ENCODE assay signal across 1 cellular context in the genomic region with DNA sequence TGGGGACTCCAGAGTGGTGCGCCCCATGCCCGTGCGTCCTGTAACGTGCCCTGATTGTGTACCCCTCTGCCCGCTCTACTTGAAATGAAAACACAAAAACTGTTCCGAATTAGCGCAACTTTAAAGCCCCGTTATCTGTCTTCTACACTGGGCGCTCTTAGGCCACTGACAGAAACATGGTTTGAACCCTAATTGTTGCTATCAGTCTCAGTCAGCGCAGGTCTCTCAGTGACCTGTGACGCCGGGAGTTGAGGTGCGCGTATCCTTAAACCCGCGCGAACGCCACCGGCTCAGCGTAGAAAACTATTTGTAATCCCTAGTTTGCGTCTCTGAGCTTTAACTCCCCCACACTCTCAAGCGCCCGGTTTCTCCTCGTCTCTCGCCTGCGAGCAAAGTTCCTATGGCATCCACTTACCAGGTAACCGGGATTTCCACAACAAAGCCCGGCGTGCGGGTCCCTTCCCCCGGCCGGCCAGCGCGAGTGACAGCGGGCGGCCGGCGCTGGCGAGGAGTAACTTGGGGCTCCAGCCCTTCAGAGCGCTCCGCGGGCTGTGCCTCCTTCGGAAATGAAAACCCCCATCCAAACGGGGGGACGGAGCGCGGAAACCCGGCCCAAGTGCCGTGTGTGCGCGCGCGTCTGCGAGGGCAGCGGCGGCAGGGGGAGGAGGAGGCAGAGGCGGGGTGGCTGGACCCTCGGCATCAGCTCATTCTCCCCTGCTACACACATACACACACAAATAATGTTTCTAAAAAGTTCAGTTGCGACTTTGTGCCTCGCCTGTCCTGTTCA.
TF ChIP-seq lines count a peak whose summit lies in the region.

No MANE protein-coding gene starts in this region.

TF ChIP-seq in HEK293, 187 proteins besides CTCF, POLR2A, EP300 and RAD21 (continued from another document):
- TF ChIP-seq, protein P1, sequence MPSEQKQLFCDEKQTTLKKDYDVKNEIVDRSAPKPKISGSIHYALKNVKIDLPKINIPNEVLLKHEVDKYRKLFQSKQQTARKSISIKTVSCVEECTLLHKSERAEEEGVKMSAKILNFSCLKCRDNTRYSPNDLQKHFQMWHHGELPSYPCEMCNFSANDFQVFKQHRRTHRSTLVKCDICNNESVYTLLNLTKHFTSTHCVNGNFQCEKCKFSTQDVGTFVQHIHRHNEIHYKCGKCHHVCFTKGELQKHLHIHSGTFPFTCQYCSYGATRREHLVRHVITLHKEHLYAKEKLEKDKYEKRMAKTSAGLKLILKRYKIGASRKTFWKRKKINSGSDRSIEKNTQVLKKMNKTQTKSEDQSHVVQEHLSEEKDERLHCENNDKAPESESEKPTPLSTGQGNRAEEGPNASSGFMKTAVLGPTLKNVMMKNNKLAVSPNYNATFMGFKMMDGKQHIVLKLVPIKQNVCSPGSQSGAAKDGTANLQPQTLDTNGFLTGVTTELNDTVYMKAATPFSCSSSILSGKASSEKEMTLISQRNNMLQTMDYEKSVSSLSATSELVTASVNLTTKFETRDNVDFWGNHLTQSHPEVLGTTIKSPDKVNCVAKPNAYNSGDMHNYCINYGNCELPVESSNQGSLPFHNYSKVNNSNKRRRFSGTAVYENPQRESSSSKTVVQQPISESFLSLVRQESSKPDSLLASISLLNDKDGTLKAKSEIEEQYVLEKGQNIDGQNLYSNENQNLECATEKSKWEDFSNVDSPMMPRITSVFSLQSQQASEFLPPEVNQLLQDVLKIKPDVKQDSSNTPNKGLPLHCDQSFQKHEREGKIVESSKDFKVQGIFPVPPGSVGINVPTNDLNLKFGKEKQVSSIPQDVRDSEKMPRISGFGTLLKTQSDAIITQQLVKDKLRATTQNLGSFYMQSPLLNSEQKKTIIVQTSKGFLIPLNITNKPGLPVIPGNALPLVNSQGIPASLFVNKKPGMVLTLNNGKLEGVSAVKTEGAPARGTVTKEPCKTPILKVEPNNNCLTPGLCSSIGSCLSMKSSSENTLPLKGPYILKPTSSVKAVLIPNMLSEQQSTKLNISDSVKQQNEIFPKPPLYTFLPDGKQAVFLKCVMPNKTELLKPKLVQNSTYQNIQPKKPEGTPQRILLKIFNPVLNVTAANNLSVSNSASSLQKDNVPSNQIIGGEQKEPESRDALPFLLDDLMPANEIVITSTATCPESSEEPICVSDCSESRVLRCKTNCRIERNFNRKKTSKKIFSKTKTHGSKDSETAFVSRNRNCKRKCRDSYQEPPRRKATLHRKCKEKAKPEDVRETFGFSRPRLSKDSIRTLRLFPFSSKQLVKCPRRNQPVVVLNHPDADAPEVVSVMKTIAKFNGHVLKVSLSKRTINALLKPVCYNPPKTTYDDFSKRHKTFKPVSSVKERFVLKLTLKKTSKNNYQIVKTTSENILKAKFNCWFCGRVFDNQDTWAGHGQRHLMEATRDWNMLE (tag by site-specific recombination; conservative IDR thresholded peaks at IDR 0.05; ENCODE audit: low read depth) = no peak
- TF ChIP-seq ZNF335 (tag by site-specific recombination; conservative IDR thresholded peaks at IDR 0.05) (peak; percentile 58; the same call in 1 of the 2 replicates), KLF8 (tag by site-specific recombination; IDR thresholded peaks at IDR 0.05) (0 out of 2 replicates have a peak, but pooled peaks have one; percentile 11), ZFHX2 (tag by site-specific recombination; conservative IDR thresholded peaks at IDR 0.05) (0 out of 2 replicates have a peak, but pooled peaks have one; percentile 20), ZNF692 (tag by site-specific recombination; IDR thresholded peaks at IDR 0.05) (no peak), ZBTB21 (tag by site-specific recombination; IDR thresholded peaks at IDR 0.05) (no peak), KLF17 (tag by site-specific recombination; IDR thresholded peaks at IDR 0.05) (no peak), ZNF341 (tag by site-specific recombination; IDR thresholded peaks at IDR 0.05; ENCODE audit: low read depth) (peak; percentile 45), GLIS2 (tag by site-specific recombination; IDR thresholded peaks at IDR 0.05) (0 out of 2 replicates have a peak, but pooled peaks have one; percentile 10), ZBTB20 (tag by site-specific recombination; IDR thresholded peaks at IDR 0.05) (0 out of 2 replicates have a peak, but pooled peaks have one; percentile 4), BCL11A (tag by site-specific recombination; IDR thresholded peaks at IDR 0.05; ENCODE audit: low read depth) (no peak)
- TF ChIP-seq, protein P2, sequence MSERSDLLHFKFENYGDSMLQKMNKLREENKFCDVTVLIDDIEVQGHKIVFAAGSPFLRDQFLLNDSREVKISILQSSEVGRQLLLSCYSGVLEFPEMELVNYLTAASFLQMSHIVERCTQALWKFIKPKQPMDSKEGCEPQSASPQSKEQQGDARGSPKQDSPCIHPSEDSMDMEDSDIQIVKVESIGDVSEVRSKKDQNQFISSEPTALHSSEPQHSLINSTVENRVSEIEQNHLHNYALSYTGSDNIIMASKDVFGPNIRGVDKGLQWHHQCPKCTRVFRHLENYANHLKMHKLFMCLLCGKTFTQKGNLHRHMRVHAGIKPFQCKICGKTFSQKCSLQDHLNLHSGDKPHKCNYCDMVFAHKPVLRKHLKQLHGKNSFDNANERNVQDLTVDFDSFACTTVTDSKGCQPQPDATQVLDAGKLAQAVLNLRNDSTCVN (tag by site-specific recombination; optimal IDR thresholded peaks at IDR 0.05) = peak; percentile 81
- TF ChIP-seq, protein P3, sequence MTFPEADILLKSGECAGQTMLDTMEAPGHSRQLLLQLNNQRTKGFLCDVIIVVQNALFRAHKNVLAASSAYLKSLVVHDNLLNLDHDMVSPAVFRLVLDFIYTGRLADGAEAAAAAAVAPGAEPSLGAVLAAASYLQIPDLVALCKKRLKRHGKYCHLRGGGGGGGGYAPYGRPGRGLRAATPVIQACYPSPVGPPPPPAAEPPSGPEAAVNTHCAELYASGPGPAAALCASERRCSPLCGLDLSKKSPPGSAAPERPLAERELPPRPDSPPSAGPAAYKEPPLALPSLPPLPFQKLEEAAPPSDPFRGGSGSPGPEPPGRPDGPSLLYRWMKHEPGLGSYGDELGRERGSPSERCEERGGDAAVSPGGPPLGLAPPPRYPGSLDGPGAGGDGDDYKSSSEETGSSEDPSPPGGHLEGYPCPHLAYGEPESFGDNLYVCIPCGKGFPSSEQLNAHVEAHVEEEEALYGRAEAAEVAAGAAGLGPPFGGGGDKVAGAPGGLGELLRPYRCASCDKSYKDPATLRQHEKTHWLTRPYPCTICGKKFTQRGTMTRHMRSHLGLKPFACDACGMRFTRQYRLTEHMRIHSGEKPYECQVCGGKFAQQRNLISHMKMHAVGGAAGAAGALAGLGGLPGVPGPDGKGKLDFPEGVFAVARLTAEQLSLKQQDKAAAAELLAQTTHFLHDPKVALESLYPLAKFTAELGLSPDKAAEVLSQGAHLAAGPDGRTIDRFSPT (tag by site-specific recombination; IDR thresholded peaks at IDR 0.05) = peak; percentile 45; the same call in 1 of the 2 replicates
- TF ChIP-seq, protein P4, sequence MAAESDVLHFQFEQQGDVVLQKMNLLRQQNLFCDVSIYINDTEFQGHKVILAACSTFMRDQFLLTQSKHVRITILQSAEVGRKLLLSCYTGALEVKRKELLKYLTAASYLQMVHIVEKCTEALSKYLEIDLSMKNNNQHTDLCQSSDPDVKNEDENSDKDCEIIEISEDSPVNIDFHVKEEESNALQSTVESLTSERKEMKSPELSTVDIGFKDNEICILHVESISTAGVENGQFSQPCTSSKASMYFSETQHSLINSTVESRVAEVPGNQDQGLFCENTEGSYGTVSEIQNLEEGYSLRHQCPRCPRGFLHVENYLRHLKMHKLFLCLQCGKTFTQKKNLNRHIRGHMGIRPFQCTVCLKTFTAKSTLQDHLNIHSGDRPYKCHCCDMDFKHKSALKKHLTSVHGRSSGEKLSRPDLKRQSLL (tag by site-specific recombination; IDR thresholded peaks at IDR 0.05) = no peak
